8 cellular contexts compared by ENCODE assay signal in genomic region chr12:119036878-119037493, GRCh38. TPM values are rescaled to one million over a fixed set of nuclear protein-coding genes. Genes with fewer than 3 reads are reported as not detected.
A peak's percentile ranks its signal among the peaks of the same experiment; 100 is the strongest.
DNase-seq lines count a peak whose midpoint lies in the region; ATAC-seq and TF ChIP-seq lines count a peak whose summit lies in the region.

No MANE protein-coding gene starts in this region.

- DNase-seq in AML-193 (lab: John Stamatoyannopoulos, UW): peak; percentile 0 to 5
- peak; percentile 1 for DNase-seq in GM04503 (ENCODE audit: low read depth)
- DNase-seq in NCI-H748 (lab: John Stamatoyannopoulos, UW; ENCODE audit: unreplicated experiment): peak; percentile 56
- no peak for DNase-seq in fibroblast of lung (ENCODE audit: low read depth in 2 of 2)
- DNase-seq in smooth muscle cell (lab: John Stamatoyannopoulos, UW; ENCODE audit: unreplicated experiment): no peak
- DNase-seq in posterior vena cava (ENCODE audit: low spot score): no peak

- ATAC-seq in GM21825 (IDR thresholded peaks at IDR 0.05; ENCODE audit: unreplicated experiment): no peak
- no peak for ATAC-seq in GM21526 (IDR thresholded peaks at IDR 0.05; ENCODE audit: low FRiP score, unreplicated experiment)

- H3F3A ChIP-seq in smooth muscle cell (ENCODE audit: low read depth): no peaks in the 10 kb centered on the region

- H4K20me1 ChIP-seq in fibroblast of lung (ENCODE audit: control insufficient read depth, extremely low read depth, insufficient read depth, low read length): no peaks in the 10 kb centered on the region
- no peaks in the 10 kb centered on the region for H4K20me1 ChIP-seq in smooth muscle cell (ENCODE audit: low read depth)

- intact Hi-C loops in posterior vena cava (cut with DNase I): no loop called here

- no peak overlapping the region for H3K4me3 ChIP-seq in fibroblast of lung (replicated peaks in 1 of 4; ENCODE audit: control extremely low read depth in 1 of 4, insufficient read depth in 1 of 4, low read depth in 3 of 4, low read length in 4 of 4)
- H3K4me3 ChIP-seq in smooth muscle cell: no peak overlapping the region

- H3K79me2 ChIP-seq in fibroblast of lung (ENCODE audit: control insufficient read depth, insufficient read depth, low read length) (no peaks in the 10 kb centered on the region), smooth muscle cell (ENCODE audit: low read depth) (no peaks in the 10 kb centered on the region)

- H2AFZ ChIP-seq in fibroblast of lung (ENCODE audit: low read length) (no peak overlapping the region), smooth muscle cell (ENCODE audit: low read depth) (no peak overlapping the region)

- H3K9ac ChIP-seq in fibroblast of lung (ENCODE audit: insufficient read depth, low read length): no peak overlapping the region
- H3K9ac ChIP-seq in smooth muscle cell (ENCODE audit: low read depth): no peak overlapping the region

- H3K4me2 ChIP-seq in fibroblast of lung (ENCODE audit: extremely low read depth, insufficient read depth, low read length): no peak overlapping the region
- H3K4me2 ChIP-seq in smooth muscle cell: no peak overlapping the region

- 42% methylated on average over 13 of the region's 13 CpGs for WGBS in smooth muscle cell (ENCODE audit: low lambda C conversion rate)

- no peaks in the 10 kb centered on the region for H3K36me3 ChIP-seq in fibroblast of lung (ENCODE audit: control insufficient read depth, insufficient read depth, low read length)
- no peaks in the 10 kb centered on the region for H3K36me3 ChIP-seq in smooth muscle cell (ENCODE audit: low read depth)

- H3K9me3 ChIP-seq in fibroblast of lung (ENCODE audit: control insufficient read depth, insufficient read depth, low read depth, low read length) (no peaks in the 10 kb centered on the region), smooth muscle cell (replicated peaks; ENCODE audit: low read depth) (no peaks in the 10 kb centered on the region)

- no peak overlapping the region for H3K27ac ChIP-seq in fibroblast of lung (ENCODE audit: insufficient read depth, low read length)
- no peak overlapping the region for H3K27ac ChIP-seq in smooth muscle cell (ENCODE audit: low read depth)

- H3K4me1 ChIP-seq in fibroblast of lung (ENCODE audit: control insufficient read depth, extremely low read depth, insufficient read depth, low read length) (no peaks in the 10 kb centered on the region), smooth muscle cell (ENCODE audit: low read depth) (no peaks in the 10 kb centered on the region)

- TF ChIP-seq CTCF in fibroblast of lung (conservative IDR thresholded peaks at IDR 0.05 in 1 of 2, IDR thresholded peaks at IDR 0.05 in 1 of 2; ENCODE audit: low read depth in 1 of 2, low read length in 2 of 2) (peak; percentile 24 to 33), smooth muscle cell (IDR thresholded peaks at IDR 0.05; ENCODE audit: borderline replicate concordance, insufficient read depth, poor library complexity, severe bottlenecking) (peak; percentile 62)

- H3K27me3 ChIP-seq in fibroblast of lung (ENCODE audit: control insufficient read depth, insufficient read depth, low read length) (no peaks in the 10 kb centered on the region), smooth muscle cell (ENCODE audit: low read depth) (no peaks in the 10 kb centered on the region)

RNA-seq across cellular contexts. Expression of gene SRRM4, which starts 55.6 kb away (rescaled TPM):
- total RNA-seq in fibroblast of lung (not detected in 2 replicates), smooth muscle cell (0.04 and 0.09 TPM in 2 replicates), posterior vena cava (under 1 TPM in 1 of 2 donors, not detected in 1; 0.10 TPM)
- polyA plus RNA-seq in fibroblast of lung (not detected in 2 replicates), smooth muscle cell (0.35 TPM in 1 of 2 replicates, not detected in the other)
- not detected in 2 replicates for polyA plus RNA-seq in fibroblast of lung (2012)
- polyA minus RNA-seq in fibroblast of lung (ENCODE audit: low replicate concordance): not detected in 2 replicates

Comparison
In these comparisons a context has a peak if more than half of its experiments do, and no peak if none do; other contexts are left out.
1. DNase-seq: peak in AML-193 (2 of 2), GM04503 (single experiment) and NCI-H748 (single experiment); none in fibroblast of lung (0 of 2), smooth muscle cell (single experiment) and posterior vena cava (single experiment).